ENCODE assay signal across 1 cellular context in the genomic region with DNA sequence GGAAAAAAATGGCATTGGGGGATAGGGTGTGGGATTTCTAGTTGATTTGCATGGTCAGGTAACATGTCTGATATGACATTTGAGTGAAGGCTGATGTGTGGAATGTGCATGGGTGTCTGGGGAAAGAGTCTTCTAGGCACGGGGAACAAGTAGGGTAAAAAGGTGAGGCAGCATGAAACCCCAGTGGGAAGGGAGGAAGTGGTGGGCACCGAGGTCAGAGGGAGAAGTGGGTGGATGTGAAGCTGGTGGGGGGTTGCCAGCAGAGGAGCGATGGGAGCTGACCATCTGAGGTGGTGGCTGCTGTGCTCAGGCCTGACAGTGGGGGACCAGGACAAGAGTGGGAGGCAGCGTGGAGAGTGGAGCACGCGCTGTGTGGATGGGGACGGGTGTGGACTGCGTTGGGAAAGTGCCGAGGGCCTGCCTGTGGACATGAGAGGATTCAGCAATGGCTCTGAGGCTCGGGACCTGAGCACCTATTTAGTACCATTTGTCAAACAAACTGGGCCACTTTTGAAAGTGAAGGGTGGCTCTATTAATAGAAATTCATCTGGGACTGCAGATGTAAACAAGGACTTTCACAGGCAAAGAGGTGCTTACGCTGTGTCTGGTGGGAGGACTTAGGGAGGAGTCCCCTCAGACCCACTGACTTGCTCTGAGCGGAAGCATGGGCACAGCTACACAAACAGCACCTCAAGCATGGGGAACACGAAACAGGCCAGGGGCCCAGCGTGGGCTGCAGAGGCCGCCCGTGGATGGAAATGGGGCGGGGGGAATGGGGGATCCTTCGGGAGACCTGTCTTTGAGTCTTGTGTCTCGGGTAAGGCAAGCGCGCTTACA.
TF ChIP-seq lines count a peak whose summit lies in the region.

No MANE protein-coding gene starts in this region.

TF ChIP-seq in HEK293, 187 proteins besides CTCF, POLR2A, EP300 and RAD21 (continued from another document):
- TF ChIP-seq, protein P1, sequence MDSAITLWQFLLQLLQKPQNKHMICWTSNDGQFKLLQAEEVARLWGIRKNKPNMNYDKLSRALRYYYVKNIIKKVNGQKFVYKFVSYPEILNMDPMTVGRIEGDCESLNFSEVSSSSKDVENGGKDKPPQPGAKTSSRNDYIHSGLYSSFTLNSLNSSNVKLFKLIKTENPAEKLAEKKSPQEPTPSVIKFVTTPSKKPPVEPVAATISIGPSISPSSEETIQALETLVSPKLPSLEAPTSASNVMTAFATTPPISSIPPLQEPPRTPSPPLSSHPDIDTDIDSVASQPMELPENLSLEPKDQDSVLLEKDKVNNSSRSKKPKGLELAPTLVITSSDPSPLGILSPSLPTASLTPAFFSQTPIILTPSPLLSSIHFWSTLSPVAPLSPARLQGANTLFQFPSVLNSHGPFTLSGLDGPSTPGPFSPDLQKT (IDR thresholded peaks at IDR 0.05; ENCODE audit: borderline replicate concordance, low read depth, low read length), result no peak
- TF ChIP-seq EGR2 (tag by site-specific recombination; IDR thresholded peaks at IDR 0.05; ENCODE audit: low read depth) (peak; percentile 92), HOXD13 (CRISPR knock-in tag; IDR thresholded peaks at IDR 0.05; ENCODE audit: borderline replicate concordance) (no peak), SCRT1 (tag by site-specific recombination; IDR thresholded peaks at IDR 0.05; ENCODE audit: borderline replicate concordance) (no peak), TCF7L2 (IDR thresholded peaks at IDR 0.05; ENCODE audit: borderline replicate concordance, low read depth, low read length) (no peak), ZNF174 (tag by site-specific recombination; IDR thresholded peaks at IDR 0.05) (no peak), GLI4 (tag by site-specific recombination; IDR thresholded peaks at IDR 0.05) (no peak), ZNF274 (IDR thresholded peaks at IDR 0.05; ENCODE audit: low read length) (no peak), ZNF274 (tag by site-specific recombination; IDR thresholded peaks at IDR 0.05; ENCODE audit: borderline replicate concordance) (no peak), ZNF48 (tag by site-specific recombination; IDR thresholded peaks at IDR 0.05) (no peak), ZSCAN23 (tag by site-specific recombination; IDR thresholded peaks at IDR 0.05) (no peak), YY2 (tag by site-specific recombination; IDR thresholded peaks at IDR 0.05) (no peak), ZFHX2 (tag by site-specific recombination; conservative IDR thresholded peaks at IDR 0.05) (peak; percentile 89), ZNF391 (tag by site-specific recombination; IDR thresholded peaks at IDR 0.05; ENCODE audit: borderline replicate concordance, low read depth) (no peak), ZFP41 (tag by site-specific recombination; IDR thresholded peaks at IDR 0.05; ENCODE audit: borderline replicate concordance) (no peak), GFI1B (tag by site-specific recombination; IDR thresholded peaks at IDR 0.05) (no peak), FEZF1 (tag by site-specific recombination; IDR thresholded peaks at IDR 0.05) (no peak), ZFP37 (tag by site-specific recombination; IDR thresholded peaks at IDR 0.05) (no peak), ZIC2 (tag by site-specific recombination; IDR thresholded peaks at IDR 0.05) (peak; percentile 39; the same call in 1 of the 2 replicates), MEIS1 (CRISPR knock-in tag; IDR thresholded peaks at IDR 0.05; ENCODE audit: borderline replicate concordance) (no peak), ZNF221 (tag by site-specific recombination; IDR thresholded peaks at IDR 0.05; ENCODE audit: borderline replicate concordance) (no peak), KLF7 (tag by site-specific recombination; IDR thresholded peaks at IDR 0.05; ENCODE audit: borderline replicate concordance) (no peak), ZBTB48 (tag by site-specific recombination; IDR thresholded peaks at IDR 0.05) (no peak), ZNF791 (tag by site-specific recombination; IDR thresholded peaks at IDR 0.05) (no peak), ZNF2 (tag by site-specific recombination; IDR thresholded peaks at IDR 0.05) (no peak), ZNF302 (tag by site-specific recombination; IDR thresholded peaks at IDR 0.05; ENCODE audit: low read depth) (no peak)
- TF ChIP-seq, protein P2, sequence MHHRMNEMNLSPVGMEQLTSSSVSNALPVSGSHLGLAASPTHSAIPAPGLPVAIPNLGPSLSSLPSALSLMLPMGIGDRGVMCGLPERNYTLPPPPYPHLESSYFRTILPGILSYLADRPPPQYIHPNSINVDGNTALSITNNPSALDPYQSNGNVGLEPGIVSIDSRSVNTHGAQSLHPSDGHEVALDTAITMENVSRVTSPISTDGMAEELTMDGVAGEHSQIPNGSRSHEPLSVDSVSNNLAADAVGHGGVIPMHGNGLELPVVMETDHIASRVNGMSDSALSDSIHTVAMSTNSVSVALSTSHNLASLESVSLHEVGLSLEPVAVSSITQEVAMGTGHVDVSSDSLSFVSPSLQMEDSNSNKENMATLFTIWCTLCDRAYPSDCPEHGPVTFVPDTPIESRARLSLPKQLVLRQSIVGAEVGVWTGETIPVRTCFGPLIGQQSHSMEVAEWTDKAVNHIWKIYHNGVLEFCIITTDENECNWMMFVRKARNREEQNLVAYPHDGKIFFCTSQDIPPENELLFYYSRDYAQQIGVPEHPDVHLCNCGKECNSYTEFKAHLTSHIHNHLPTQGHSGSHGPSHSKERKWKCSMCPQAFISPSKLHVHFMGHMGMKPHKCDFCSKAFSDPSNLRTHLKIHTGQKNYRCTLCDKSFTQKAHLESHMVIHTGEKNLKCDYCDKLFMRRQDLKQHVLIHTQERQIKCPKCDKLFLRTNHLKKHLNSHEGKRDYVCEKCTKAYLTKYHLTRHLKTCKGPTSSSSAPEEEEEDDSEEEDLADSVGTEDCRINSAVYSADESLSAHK (tag by site-specific recombination; IDR thresholded peaks at IDR 0.05), result peak; percentile 53; the same call in 1 of the 2 replicates
- TF ChIP-seq, protein P3, sequence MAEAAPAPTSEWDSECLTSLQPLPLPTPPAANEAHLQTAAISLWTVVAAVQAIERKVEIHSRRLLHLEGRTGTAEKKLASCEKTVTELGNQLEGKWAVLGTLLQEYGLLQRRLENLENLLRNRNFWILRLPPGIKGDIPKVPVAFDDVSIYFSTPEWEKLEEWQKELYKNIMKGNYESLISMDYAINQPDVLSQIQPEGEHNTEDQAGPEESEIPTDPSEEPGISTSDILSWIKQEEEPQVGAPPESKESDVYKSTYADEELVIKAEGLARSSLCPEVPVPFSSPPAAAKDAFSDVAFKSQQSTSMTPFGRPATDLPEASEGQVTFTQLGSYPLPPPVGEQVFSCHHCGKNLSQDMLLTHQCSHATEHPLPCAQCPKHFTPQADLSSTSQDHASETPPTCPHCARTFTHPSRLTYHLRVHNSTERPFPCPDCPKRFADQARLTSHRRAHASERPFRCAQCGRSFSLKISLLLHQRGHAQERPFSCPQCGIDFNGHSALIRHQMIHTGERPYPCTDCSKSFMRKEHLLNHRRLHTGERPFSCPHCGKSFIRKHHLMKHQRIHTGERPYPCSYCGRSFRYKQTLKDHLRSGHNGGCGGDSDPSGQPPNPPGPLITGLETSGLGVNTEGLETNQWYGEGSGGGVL (tag by site-specific recombination; IDR thresholded peaks at IDR 0.05), result peak; percentile 56
- TF ChIP-seq, protein P4, sequence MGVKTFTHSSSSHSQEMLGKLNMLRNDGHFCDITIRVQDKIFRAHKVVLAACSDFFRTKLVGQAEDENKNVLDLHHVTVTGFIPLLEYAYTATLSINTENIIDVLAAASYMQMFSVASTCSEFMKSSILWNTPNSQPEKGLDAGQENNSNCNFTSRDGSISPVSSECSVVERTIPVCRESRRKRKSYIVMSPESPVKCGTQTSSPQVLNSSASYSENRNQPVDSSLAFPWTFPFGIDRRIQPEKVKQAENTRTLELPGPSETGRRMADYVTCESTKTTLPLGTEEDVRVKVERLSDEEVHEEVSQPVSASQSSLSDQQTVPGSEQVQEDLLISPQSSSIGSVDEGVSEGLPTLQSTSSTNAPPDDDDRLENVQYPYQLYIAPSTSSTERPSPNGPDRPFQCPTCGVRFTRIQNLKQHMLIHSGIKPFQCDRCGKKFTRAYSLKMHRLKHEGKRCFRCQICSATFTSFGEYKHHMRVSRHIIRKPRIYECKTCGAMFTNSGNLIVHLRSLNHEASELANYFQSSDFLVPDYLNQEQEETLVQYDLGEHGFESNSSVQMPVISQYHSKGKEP (tag by site-specific recombination; IDR thresholded peaks at IDR 0.05), result no peak
- TF ChIP-seq, protein P5, sequence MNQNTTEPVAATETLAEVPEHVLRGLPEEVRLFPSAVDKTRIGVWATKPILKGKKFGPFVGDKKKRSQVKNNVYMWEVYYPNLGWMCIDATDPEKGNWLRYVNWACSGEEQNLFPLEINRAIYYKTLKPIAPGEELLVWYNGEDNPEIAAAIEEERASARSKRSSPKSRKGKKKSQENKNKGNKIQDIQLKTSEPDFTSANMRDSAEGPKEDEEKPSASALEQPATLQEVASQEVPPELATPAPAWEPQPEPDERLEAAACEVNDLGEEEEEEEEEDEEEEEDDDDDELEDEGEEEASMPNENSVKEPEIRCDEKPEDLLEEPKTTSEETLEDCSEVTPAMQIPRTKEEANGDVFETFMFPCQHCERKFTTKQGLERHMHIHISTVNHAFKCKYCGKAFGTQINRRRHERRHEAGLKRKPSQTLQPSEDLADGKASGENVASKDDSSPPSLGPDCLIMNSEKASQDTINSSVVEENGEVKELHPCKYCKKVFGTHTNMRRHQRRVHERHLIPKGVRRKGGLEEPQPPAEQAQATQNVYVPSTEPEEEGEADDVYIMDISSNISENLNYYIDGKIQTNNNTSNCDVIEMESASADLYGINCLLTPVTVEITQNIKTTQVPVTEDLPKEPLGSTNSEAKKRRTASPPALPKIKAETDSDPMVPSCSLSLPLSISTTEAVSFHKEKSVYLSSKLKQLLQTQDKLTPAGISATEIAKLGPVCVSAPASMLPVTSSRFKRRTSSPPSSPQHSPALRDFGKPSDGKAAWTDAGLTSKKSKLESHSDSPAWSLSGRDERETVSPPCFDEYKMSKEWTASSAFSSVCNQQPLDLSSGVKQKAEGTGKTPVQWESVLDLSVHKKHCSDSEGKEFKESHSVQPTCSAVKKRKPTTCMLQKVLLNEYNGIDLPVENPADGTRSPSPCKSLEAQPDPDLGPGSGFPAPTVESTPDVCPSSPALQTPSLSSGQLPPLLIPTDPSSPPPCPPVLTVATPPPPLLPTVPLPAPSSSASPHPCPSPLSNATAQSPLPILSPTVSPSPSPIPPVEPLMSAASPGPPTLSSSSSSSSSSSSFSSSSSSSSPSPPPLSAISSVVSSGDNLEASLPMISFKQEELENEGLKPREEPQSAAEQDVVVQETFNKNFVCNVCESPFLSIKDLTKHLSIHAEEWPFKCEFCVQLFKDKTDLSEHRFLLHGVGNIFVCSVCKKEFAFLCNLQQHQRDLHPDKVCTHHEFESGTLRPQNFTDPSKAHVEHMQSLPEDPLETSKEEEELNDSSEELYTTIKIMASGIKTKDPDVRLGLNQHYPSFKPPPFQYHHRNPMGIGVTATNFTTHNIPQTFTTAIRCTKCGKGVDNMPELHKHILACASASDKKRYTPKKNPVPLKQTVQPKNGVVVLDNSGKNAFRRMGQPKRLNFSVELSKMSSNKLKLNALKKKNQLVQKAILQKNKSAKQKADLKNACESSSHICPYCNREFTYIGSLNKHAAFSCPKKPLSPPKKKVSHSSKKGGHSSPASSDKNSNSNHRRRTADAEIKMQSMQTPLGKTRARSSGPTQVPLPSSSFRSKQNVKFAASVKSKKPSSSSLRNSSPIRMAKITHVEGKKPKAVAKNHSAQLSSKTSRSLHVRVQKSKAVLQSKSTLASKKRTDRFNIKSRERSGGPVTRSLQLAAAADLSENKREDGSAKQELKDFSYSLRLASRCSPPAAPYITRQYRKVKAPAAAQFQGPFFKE (tag by site-specific recombination; IDR thresholded peaks at IDR 0.05; ENCODE audit: borderline replicate concordance), result no peak
